In the genomic region with DNA sequence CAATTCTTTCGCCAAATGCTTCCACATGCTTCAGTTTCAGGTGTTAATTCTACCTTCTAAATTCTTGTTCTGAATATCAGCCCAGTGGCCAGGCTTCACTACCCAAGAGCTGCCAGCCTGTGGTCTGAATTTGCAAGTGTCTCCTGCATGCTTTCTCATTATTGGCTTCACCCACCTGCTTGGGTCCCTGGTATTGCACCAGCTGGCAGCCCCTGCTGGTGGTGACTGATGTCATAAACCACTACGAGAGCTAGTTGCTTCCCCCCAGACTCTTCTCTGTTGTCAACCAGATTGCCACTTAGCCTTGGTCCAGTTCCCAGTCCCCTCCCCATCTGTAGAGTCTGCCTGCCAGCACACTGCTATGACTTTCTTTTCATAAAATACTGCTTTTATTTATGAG, we compare ENCODE assay signal across 1 cellular context.
TF ChIP-seq lines count a peak whose summit lies in the region.

No MANE protein-coding gene starts in this region.

TF ChIP-seq in WTC11, 78 proteins besides CTCF, POLR2A, EP300 and RAD21 (continued from another document):
- TF ChIP-seq, protein P1, sequence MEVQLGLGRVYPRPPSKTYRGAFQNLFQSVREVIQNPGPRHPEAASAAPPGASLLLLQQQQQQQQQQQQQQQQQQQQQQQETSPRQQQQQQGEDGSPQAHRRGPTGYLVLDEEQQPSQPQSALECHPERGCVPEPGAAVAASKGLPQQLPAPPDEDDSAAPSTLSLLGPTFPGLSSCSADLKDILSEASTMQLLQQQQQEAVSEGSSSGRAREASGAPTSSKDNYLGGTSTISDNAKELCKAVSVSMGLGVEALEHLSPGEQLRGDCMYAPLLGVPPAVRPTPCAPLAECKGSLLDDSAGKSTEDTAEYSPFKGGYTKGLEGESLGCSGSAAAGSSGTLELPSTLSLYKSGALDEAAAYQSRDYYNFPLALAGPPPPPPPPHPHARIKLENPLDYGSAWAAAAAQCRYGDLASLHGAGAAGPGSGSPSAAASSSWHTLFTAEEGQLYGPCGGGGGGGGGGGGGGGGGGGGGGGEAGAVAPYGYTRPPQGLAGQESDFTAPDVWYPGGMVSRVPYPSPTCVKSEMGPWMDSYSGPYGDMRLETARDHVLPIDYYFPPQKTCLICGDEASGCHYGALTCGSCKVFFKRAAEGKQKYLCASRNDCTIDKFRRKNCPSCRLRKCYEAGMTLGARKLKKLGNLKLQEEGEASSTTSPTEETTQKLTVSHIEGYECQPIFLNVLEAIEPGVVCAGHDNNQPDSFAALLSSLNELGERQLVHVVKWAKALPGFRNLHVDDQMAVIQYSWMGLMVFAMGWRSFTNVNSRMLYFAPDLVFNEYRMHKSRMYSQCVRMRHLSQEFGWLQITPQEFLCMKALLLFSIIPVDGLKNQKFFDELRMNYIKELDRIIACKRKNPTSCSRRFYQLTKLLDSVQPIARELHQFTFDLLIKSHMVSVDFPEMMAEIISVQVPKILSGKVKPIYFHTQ (CRISPR knock-in tag; IDR thresholded peaks at IDR 0.05) = no peak
- TF ChIP-seq NFATC4 (CRISPR knock-in tag; IDR thresholded peaks at IDR 0.05) = no peak
- TF ChIP-seq, protein P2, sequence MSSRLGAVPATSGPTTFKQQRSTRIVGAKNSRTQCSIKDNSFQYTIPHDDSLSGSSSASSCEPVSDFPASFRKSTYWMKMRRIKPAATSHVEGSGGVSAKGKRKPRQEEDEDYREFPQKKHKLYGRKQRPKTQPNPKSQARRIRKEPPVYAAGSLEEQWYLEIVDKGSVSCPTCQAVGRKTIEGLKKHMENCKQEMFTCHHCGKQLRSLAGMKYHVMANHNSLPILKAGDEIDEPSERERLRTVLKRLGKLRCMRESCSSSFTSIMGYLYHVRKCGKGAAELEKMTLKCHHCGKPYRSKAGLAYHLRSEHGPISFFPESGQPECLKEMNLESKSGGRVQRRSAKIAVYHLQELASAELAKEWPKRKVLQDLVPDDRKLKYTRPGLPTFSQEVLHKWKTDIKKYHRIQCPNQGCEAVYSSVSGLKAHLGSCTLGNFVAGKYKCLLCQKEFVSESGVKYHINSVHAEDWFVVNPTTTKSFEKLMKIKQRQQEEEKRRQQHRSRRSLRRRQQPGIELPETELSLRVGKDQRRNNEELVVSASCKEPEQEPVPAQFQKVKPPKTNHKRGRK (CRISPR knock-in tag; IDR thresholded peaks at IDR 0.05; ENCODE audit: borderline replicate concordance) = no peak
- no peak for TF ChIP-seq MYBL2 (CRISPR knock-in tag; IDR thresholded peaks at IDR 0.05)
- TF ChIP-seq ATF1 (CRISPR knock-in tag; IDR thresholded peaks at IDR 0.05) = no peak
- TF ChIP-seq ZNF317 (CRISPR knock-in tag; IDR thresholded peaks at IDR 0.05; ENCODE audit: borderline replicate concordance, low read depth) = no peak
- TF ChIP-seq, protein P3, sequence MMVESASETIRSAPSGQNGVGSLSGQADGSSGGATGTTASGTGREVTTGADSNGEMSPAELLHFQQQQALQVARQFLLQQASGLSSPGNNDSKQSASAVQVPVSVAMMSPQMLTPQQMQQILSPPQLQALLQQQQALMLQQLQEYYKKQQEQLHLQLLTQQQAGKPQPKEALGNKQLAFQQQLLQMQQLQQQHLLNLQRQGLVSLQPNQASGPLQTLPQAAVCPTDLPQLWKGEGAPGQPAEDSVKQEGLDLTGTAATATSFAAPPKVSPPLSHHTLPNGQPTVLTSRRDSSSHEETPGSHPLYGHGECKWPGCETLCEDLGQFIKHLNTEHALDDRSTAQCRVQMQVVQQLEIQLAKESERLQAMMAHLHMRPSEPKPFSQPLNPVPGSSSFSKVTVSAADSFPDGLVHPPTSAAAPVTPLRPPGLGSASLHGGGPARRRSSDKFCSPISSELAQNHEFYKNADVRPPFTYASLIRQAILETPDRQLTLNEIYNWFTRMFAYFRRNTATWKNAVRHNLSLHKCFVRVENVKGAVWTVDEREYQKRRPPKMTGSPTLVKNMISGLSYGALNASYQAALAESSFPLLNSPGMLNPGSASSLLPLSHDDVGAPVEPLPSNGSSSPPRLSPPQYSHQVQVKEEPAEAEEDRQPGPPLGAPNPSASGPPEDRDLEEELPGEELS (CRISPR knock-in tag; IDR thresholded peaks at IDR 0.05) = no peak
- TF ChIP-seq TP53 (CRISPR knock-in tag; IDR thresholded peaks at IDR 0.05) = no peak
- TF ChIP-seq JUN (CRISPR knock-in tag; IDR thresholded peaks at IDR 0.05) = no peak
- TF ChIP-seq NFYB (CRISPR knock-in tag; conservative IDR thresholded peaks at IDR 0.05; ENCODE audit: low read depth) = no peak
- TF ChIP-seq RORB (CRISPR knock-in tag; IDR thresholded peaks at IDR 0.05) = no peak
- TF ChIP-seq, protein P4, sequence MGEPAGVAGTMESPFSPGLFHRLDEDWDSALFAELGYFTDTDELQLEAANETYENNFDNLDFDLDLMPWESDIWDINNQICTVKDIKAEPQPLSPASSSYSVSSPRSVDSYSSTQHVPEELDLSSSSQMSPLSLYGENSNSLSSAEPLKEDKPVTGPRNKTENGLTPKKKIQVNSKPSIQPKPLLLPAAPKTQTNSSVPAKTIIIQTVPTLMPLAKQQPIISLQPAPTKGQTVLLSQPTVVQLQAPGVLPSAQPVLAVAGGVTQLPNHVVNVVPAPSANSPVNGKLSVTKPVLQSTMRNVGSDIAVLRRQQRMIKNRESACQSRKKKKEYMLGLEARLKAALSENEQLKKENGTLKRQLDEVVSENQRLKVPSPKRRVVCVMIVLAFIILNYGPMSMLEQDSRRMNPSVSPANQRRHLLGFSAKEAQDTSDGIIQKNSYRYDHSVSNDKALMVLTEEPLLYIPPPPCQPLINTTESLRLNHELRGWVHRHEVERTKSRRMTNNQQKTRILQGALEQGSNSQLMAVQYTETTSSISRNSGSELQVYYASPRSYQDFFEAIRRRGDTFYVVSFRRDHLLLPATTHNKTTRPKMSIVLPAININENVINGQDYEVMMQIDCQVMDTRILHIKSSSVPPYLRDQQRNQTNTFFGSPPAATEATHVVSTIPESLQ (CRISPR knock-in tag; IDR thresholded peaks at IDR 0.05) = no peak
- TF ChIP-seq ZNF263 (CRISPR knock-in tag; IDR thresholded peaks at IDR 0.05; ENCODE audit: low read depth) = no peak
- no peak for TF ChIP-seq FOXK1 (CRISPR knock-in tag; IDR thresholded peaks at IDR 0.05)
